In the genomic region with DNA sequence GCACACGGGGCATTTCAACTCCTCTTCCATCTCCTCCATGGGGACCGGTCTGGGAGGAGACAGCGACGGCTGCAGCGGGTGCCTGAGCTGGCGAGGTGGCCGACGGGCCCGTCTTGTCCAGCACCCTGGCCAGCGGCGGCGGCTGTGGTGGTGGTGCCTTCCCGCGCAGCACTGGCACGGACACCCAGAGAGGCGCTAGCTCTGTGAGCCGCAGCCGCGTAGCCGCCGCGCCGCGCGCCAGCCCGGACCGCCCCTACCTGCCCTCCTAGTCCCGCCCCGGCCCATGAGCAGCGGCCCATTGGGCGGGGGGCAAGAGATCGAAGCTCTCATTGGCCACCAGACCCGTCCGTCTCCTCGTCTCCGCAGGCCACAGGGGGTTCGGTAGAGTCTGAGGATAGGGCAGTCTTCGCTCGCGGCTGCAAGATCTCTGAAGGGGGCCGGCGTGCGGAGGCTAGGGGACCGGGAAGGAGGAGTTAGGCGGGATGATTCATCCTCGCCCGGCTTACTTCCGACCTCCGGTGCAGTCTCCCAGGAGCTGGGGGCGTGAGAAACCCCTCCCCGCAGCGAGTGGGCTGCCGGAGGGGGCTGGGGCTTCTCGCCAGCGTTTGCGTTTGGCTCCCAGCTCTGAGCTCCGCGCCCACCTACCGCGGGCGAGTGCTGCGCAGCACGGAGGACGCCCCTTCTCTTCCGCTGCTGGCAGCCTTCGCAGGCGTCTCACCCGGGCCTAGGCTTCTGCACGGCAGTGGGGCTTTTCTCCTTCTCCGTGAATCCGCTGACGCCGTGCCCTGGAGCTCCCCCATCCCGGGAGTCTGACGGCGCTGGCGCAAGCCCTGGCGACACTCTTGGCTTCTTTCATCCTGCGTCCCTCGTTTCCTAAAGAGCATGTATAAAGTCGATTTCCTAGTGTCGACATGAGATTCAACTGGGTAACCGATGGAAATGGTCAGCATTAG, we compare ENCODE assay signal across 8 cellular contexts. TPM values are rescaled to one million over a fixed set of nuclear protein-coding genes. Genes with fewer than 3 reads are reported as not detected.
A peak's percentile ranks its signal among the peaks of the same experiment; 100 is the strongest.
DNase-seq lines count a peak whose midpoint lies in the region; ATAC-seq and TF ChIP-seq lines count a peak whose summit lies in the region.

A gene (minus strand): TSS at position 205 of the 953 bp plus-strand sequence. CDS start 166 bp downstream, at position 39.

- H3K27me3 Mint-ChIP-seq in stimulated activated naive CD8-positive, alpha-beta T cell treated with anti-CD3 and anti-CD28 coated beads, Interleukin-15, Interleukin-2, amounts not matched to agents 100 ng/mL and 50 ng/mL, for 24 hours, result peaks cover 32% of the 10 kb centered on the region

- CTCF ChIA-PET in HCT116 (lab: Charles Lee), result interaction anchor here (1.8 kb wide), 1 partner anchor 11 kb away, joined by 5 read pairs; no protein-coding TSS in a partner anchor

- H3K9ac ChIP-seq in HCT116 (ENCODE audit: low read length), result peak within 1 kb of the TSS; percentile 57
- no peak within 1 kb of the TSS for H3K9ac ChIP-seq in MM.1S (ENCODE audit: low read length)
- peak within 1 kb of the TSS; percentile 87 for H3K9ac ChIP-seq in neural cell (ENCODE audit: low read length)

- intact Hi-C loops in HCT116 (cut with micrococcal nuclease), result no loop called here

- TF ChIP-seq POLR2A in HCT116 (IDR thresholded peaks at IDR 0.05; ENCODE audit: borderline replicate concordance, extremely low read depth, insufficient read depth, insufficient read length), result no peak

- H3K9me3 ChIP-seq in HCT116 (ENCODE audit: control insufficient read depth in 1 of 2, insufficient read depth in 1 of 2, low read depth in 1 of 2, low read length in 2 of 2) (no peaks in the 10 kb centered on the region), MM.1S (replicated peaks; ENCODE audit: insufficient read depth, low read length) (no peaks in the 10 kb centered on the region), neural cell (ENCODE audit: low read length) (no peaks in the 10 kb centered on the region)

- RAD21 ChIA-PET in HCT116 (lab: Charles Lee; ENCODE audit: low non-redundant PET in 1 of 2, low total read pairs in 2 of 2, uncharacterized antibody in 2 of 2, unreplicated experiment in 2 of 2), result interaction anchor here in 1 of 2 experiments (1.1 kb wide), 1 partner anchor 140 kb away, joined by 3 read pairs; no protein-coding TSS in a partner anchor

- POLR2A ChIA-PET in HCT116 (lab: Charles Lee), result interaction anchor here (1.0 to 1.8 kb wide), 5 partner anchors 9 to 140 kb away, joined by 3 to 10 read pairs (median 6); no protein-coding TSS in a partner anchor

- DNase-seq in ELF-1 (ENCODE audit: low read depth, low spot score), result peak; percentile 99
- peak; percentile 95 for DNase-seq in HCT116 (ENCODE audit: low read depth, low spot score)
- DNase-seq in MM.1S, result peak; percentile 87
- DNase-seq in SIG-M5 treated with dmso at 0.1 percent for 504 hours (lab: John Stamatoyannopoulos, UW; ENCODE audit: unreplicated experiment), result peak; percentile 95
- DNase-seq in activated gamma-delta T cell treated with anti-CD3 and anti-CD28 coated beads, Interleukin-2, amount 50 U/mL, for 16 hours (ENCODE audit: low read depth), result peak; percentile 84
- peak; percentile 74 to 86 for DNase-seq in foreskin keratinocyte

- TF ChIP-seq RAD21 in HCT116 (IDR thresholded peaks at IDR 0.05; ENCODE audit: low read depth), result no peak
- peak; percentile 38 for TF ChIP-seq RAD21 in neural cell (conservative IDR thresholded peaks at IDR 0.05)

- peaks cover 26% of the 10 kb centered on the region for H3K4me1 Mint-ChIP-seq in stimulated activated naive CD8-positive, alpha-beta T cell treated with anti-CD3 and anti-CD28 coated beads, Interleukin-15, Interleukin-2, amounts not matched to agents 100 ng/mL and 50 ng/mL, for 24 hours (ENCODE audit: low read depth)

- peak within 1 kb of the TSS; percentile 91 for H3K4me2 ChIP-seq in HCT116 (ENCODE audit: low read length)
- H3K4me2 ChIP-seq in MM.1S (ENCODE audit: low read depth, low read length), result peak within 1 kb of the TSS; percentile 91
- H3K4me2 ChIP-seq in neural cell (ENCODE audit: low read length), result peak within 1 kb of the TSS; percentile 86

- no peaks in the 10 kb centered on the region for H3K36me3 ChIP-seq in HCT116 (ENCODE audit: control insufficient read depth in 1 of 2, insufficient read depth in 2 of 2, low read length in 2 of 2)
- H3K36me3 ChIP-seq in MM.1S (replicated peaks; ENCODE audit: insufficient read depth, low read length), result no peaks in the 10 kb centered on the region
- no peaks in the 10 kb centered on the region for H3K36me3 ChIP-seq in neural cell (ENCODE audit: insufficient read depth, low read length)

- H4K20me1 ChIP-seq in HCT116 (ENCODE audit: insufficient read depth) (no peaks in the 10 kb centered on the region), MM.1S (ENCODE audit: insufficient read depth, low read length) (no peaks in the 10 kb centered on the region), neural cell (ENCODE audit: insufficient read depth) (no peaks in the 10 kb centered on the region)

- H3K27me3 ChIP-seq in HCT116 (ENCODE audit: insufficient read depth, low read length), result no peaks in the 10 kb centered on the region
- no peaks in the 10 kb centered on the region for H3K27me3 ChIP-seq in MM.1S (replicated peaks; ENCODE audit: insufficient read depth, low read length)
- peaks cover 73% of the 10 kb centered on the region for H3K27me3 ChIP-seq in foreskin keratinocyte
- H3K27me3 ChIP-seq in neural cell (ENCODE audit: insufficient read depth, low read depth, low read length), result peaks cover 5% of the 10 kb centered on the region

- H3K9me3 Mint-ChIP-seq in stimulated activated naive CD8-positive, alpha-beta T cell treated with anti-CD3 and anti-CD28 coated beads, Interleukin-15, Interleukin-2, amounts not matched to agents 100 ng/mL and 50 ng/mL, for 24 hours, result no peaks in the 10 kb centered on the region

- H3K9me2 ChIP-seq in HCT116 (ENCODE audit: insufficient read depth) (no peaks in the 10 kb centered on the region), MM.1S (replicated peaks; ENCODE audit: insufficient read depth, low read length) (no peaks in the 10 kb centered on the region), neural cell (ENCODE audit: insufficient read depth, low read length) (no peaks in the 10 kb centered on the region)

- TSS peak; percentile 71 for BruUV-seq in HCT116 (replicated peaks; lab: Mats Ljungman, UMichigan)

- H3K27ac ChIP-seq in HCT116 (ENCODE audit: low read depth, low read length) (peak within 1 kb of the TSS; percentile 55; the same call in 1 of the 2 replicates), MM.1S (ENCODE audit: low read length) (no peak within 1 kb of the TSS), foreskin keratinocyte (no peak within 1 kb of the TSS), neural cell (ENCODE audit: low read length) (peak within 1 kb of the TSS; percentile 94)

- peak within 1 kb of the TSS; percentile 53 to 65 for H3K4me3 ChIP-seq in HCT116 (replicated peaks in 1 of 2; ENCODE audit: low read depth in 1 of 2, low read length in 2 of 2)
- peak within 1 kb of the TSS; percentile 72 for H3K4me3 ChIP-seq in MM.1S (ENCODE audit: low read length)
- peak within 1 kb of the TSS; percentile 80 for H3K4me3 ChIP-seq in neural cell (ENCODE audit: low read length)

- H3K4me1 ChIP-seq in HCT116 (ENCODE audit: control insufficient read depth in 1 of 2, insufficient read depth in 2 of 2, low read length in 2 of 2) (peaks cover 0 to 20% of the 10 kb centered on the region in 2 experiments; a peak in 2 of 4 replicates), MM.1S (ENCODE audit: low read length) (no peaks in the 10 kb centered on the region), foreskin keratinocyte (no peaks in the 10 kb centered on the region)

- H3K4me3 Mint-ChIP-seq in stimulated activated naive CD8-positive, alpha-beta T cell treated with anti-CD3 and anti-CD28 coated beads, Interleukin-15, Interleukin-2, amounts not matched to agents 100 ng/mL and 50 ng/mL, for 24 hours, result peak within 1 kb of the TSS; percentile 87

- H3K79me2 ChIP-seq in HCT116 (ENCODE audit: insufficient read depth, low read length) (no peaks in the 10 kb centered on the region), MM.1S (ENCODE audit: low read length) (no peaks in the 10 kb centered on the region), neural cell (replicated peaks; ENCODE audit: insufficient read depth, low read length) (peaks cover 8% of the 10 kb centered on the region)

- peak; percentile 40 for TF ChIP-seq EP300 in neural cell (conservative IDR thresholded peaks at IDR 0.05; ENCODE audit: poor library complexity, severe bottlenecking)

- no peaks in the 10 kb centered on the region for H3K36me3 Mint-ChIP-seq in stimulated activated naive CD8-positive, alpha-beta T cell treated with anti-CD3 and anti-CD28 coated beads, Interleukin-15, Interleukin-2, amounts not matched to agents 100 ng/mL and 50 ng/mL, for 24 hours (ENCODE audit: low read depth)

- H3F3A ChIP-seq in MM.1S (ENCODE audit: insufficient read depth, low read length) (no peaks in the 10 kb centered on the region), neural cell (ENCODE audit: insufficient read depth, low read length, poor library complexity, severe bottlenecking) (peaks cover 6% of the 10 kb centered on the region)

- TF ChIP-seq CTCF in HCT116 (IDR thresholded peaks at IDR 0.05 in 2 of 3, conservative IDR thresholded peaks at IDR 0.05 in 1 of 3; ENCODE audit: borderline replicate concordance in 1 of 3, insufficient read depth in 1 of 3, low read depth in 2 of 3, low read length in 2 of 3) (no peak), MM.1S (IDR thresholded peaks at IDR 0.05; ENCODE audit: low read length) (no peak), foreskin keratinocyte (conservative IDR thresholded peaks at IDR 0.05) (peak; percentile 22), neural cell (IDR thresholded peaks at IDR 0.05; ENCODE audit: poor library complexity, severe bottlenecking) (no peak)

- H2AFZ ChIP-seq in HCT116 (ENCODE audit: low read depth, low read length, poor library complexity, severe bottlenecking), result no peak within 1 kb of the TSS
- peak within 1 kb of the TSS; percentile 89 for H2AFZ ChIP-seq in MM.1S (ENCODE audit: low read length)
- peak within 1 kb of the TSS; percentile 62 for H2AFZ ChIP-seq in neural cell (ENCODE audit: low read depth, low read length)

- ATAC-seq in HCT116 (peak; percentile 99), foreskin keratinocyte (peak; percentile 96)

- H3K27ac Mint-ChIP-seq in stimulated activated naive CD8-positive, alpha-beta T cell treated with anti-CD3 and anti-CD28 coated beads, Interleukin-15, Interleukin-2, amounts not matched to agents 100 ng/mL and 50 ng/mL, for 24 hours, result peak within 1 kb of the TSS; percentile 86

TF ChIP-seq in HCT116, 20 proteins besides CTCF, POLR2A, EP300 and RAD21 (continues in another document):
- TF ChIP-seq EGR1 (IDR thresholded peaks at IDR 0.05; ENCODE audit: low read depth) (peak; percentile 55), YY1 (IDR thresholded peaks at IDR 0.05; ENCODE audit: extremely low read depth, insufficient replicate concordance, low read depth, low read length) (no peak)

TF ChIP-seq in neural cell, 6 proteins besides CTCF, POLR2A, EP300 and RAD21 (continues in another document):
- peak; percentile 5 for TF ChIP-seq SMC3 (conservative IDR thresholded peaks at IDR 0.05; ENCODE audit: poor library complexity)
- peak; percentile 90 for TF ChIP-seq TAF1 (IDR thresholded peaks at IDR 0.05; ENCODE audit: low read depth)
- TF ChIP-seq POLR2AphosphoS5 (IDR thresholded peaks at IDR 0.05), result peak; percentile 72

RNA-seq across cellular contexts. Expression of the gene that starts here (rescaled TPM):
- total RNA-seq in HCT116 (2021; ENCODE audit: unreplicated experiment) (4.6 TPM), foreskin keratinocyte (0.07 TPM in 2 replicates)
- polyA plus RNA-seq in HCT116 (2012), result 2.5 and 3.8 TPM in 2 replicates
- polyA plus RNA-seq in foreskin keratinocyte (0.03 and 0.04 TPM in 2 replicates), neural cell (15.9 and 18.9 TPM in 2 replicates)
- polyA minus RNA-seq in neural cell, result 21.3 and 21.9 TPM in 2 replicates

Comparison
In these comparisons a context has a peak if more than half of its experiments do, and no peak if none do; other contexts are left out.
1. RNA of the gene that starts here (polyA plus RNA-seq): 15.9 to 18.9 TPM in neural cell; 0.03 to 0.04 TPM in foreskin keratinocyte; every median in the first group is over 10 times any median in the second.
2. Peak in DNase-seq and ATAC-seq in foreskin keratinocyte; RNA of the gene not detected or under 1 TPM.
3. H3K27ac ChIP-seq: peak in HCT116 (single experiment) and neural cell (single experiment); none in MM.1S (single experiment) and foreskin keratinocyte (single experiment).
4. Peak in every context shown above with its lines, with median percentiles within 50 percentile points of each other: DNase-seq, H3K4me2 ChIP-seq and H3K4me3 ChIP-seq.